In genomic region chr21:41873426-41873825, GRCh38 we compare ENCODE assay signal across 18 cellular contexts.
"Had no signal": no experiment of that assay in that cellular context is flagged by ENCODE, and none has a peak within 500 bp of the region (broad histone marks: within the 10 kb centered on the region; RNA-seq: fewer than 3 reads in every experiment).

No MANE protein-coding gene starts in this region.

- H3K27ac Mint-ChIP-seq: nephron progenitor cell, type B pancreatic cell had no signal

- H3K27ac ChIP-seq: coronary artery, dorsolateral prefrontal cortex, heart left ventricle, sigmoid colon, skin epidermis, suprapubic skin, thyroid gland had no signal

- ATAC-seq: esophagus mucosa; heart left ventricle; left colon; left ventricle myocardium superior; naive thymus-derived CD4-positive, alpha-beta T cell; stimulated activated naive CD8-positive, alpha-beta T cell treated with anti-CD3 and anti-CD28 coated beads, Interleukin-15, Interleukin-2, amounts not matched to agents 100 U/mL and 50 U/mL, for 24 hours had no signal

- H3K4me3 ChIP-seq: coronary artery, dorsolateral prefrontal cortex, heart left ventricle, lung, sigmoid colon, skin epidermis, suprapubic skin, thyroid gland had no signal

- DNase-seq: dorsolateral prefrontal cortex; effector CD8-positive, alpha-beta T cell; heart left ventricle; hippocampal formation; left colon; left ventricle myocardium superior; naive thymus-derived CD4-positive, alpha-beta T cell; nephron progenitor cell; sigmoid colon; stimulated activated CD4-positive, alpha-beta T cell treated with anti-CD3 and anti-CD28 coated beads, Interleukin-2, amount 100 ng/mL, for 24 hours; stimulated activated naive CD8-positive, alpha-beta T cell treated with anti-CD3 and anti-CD28 coated beads, Interleukin-15, Interleukin-2, amounts not matched to agents 100 U/mL and 50 U/mL, for 24 hours; thyroid gland had no signal

- H3K36me3 ChIP-seq: heart left ventricle, sigmoid colon, suprapubic skin, thyroid gland had no signal

- H3K27me3 Mint-ChIP-seq: naive thymus-derived CD4-positive, alpha-beta T cell; type B pancreatic cell had no signal

- H3K9me3 Mint-ChIP-seq: naive thymus-derived CD4-positive, alpha-beta T cell; nephron progenitor cell; type B pancreatic cell had no signal

- H3K4me3 Mint-ChIP-seq: naive thymus-derived CD4-positive, alpha-beta T cell; nephron progenitor cell; type B pancreatic cell had no signal

- H3K27me3 ChIP-seq: dorsolateral prefrontal cortex, heart left ventricle, sigmoid colon, suprapubic skin, thyroid gland had no signal

- H3K9me3 ChIP-seq: heart left ventricle, sigmoid colon, suprapubic skin, thyroid gland had no signal
